8 cellular contexts compared by ENCODE assay signal in genomic region chr1:25800538-25801377, GRCh38. TPM values are rescaled to one million over a fixed set of nuclear protein-coding genes. Genes with fewer than 3 reads are reported as not detected.
DNase-seq lines count a peak whose midpoint lies in the region; ATAC-seq and TF ChIP-seq lines count a peak whose summit lies in the region.

No MANE protein-coding gene starts in this region.

- H3K4me3 ChIP-seq in AG04449 (ENCODE audit: low read depth, low read length) = peak overlapping the region; percentile 58
- H3K4me3 ChIP-seq in HUES64 (ENCODE audit: low read length) = peak overlapping the region; percentile 67
- H3K4me3 ChIP-seq in mononuclear cell (ENCODE audit: low read length) = peak overlapping the region; percentile 24

- H3K27me3 ChIP-seq in HUES64 (ENCODE audit: insufficient read depth, low read length) = peaks cover 5% of the 10 kb centered on the region; the same call in 1 of the 2 replicates
- H3K27me3 ChIP-seq in mononuclear cell (ENCODE audit: insufficient read depth, low read length) = no peaks in the 10 kb centered on the region

- H3K4me1 ChIP-seq in HUES64 (ENCODE audit: insufficient read depth, low read length) (peaks cover 18% of the 10 kb centered on the region), mononuclear cell (ENCODE audit: insufficient read depth, low read length) (peaks cover 53% of the 10 kb centered on the region)

- H3K36me3 Mint-ChIP-seq in central memory CD8-positive, alpha-beta T cell (ENCODE audit: insufficient read depth) = peaks cover 10% of the 10 kb centered on the region

- no peaks in the 10 kb centered on the region for H3K9me3 ChIP-seq in HUES64 (ENCODE audit: insufficient read depth, low read depth, low read length)
- no peaks in the 10 kb centered on the region for H3K9me3 ChIP-seq in mononuclear cell (ENCODE audit: low read depth, low read length)

- peaks cover 41% of the 10 kb centered on the region for H3K4me1 Mint-ChIP-seq in central memory CD8-positive, alpha-beta T cell

- H3K4me3 Mint-ChIP-seq in central memory CD8-positive, alpha-beta T cell = peak overlapping the region; percentile 72

- no peak for ATAC-seq in central memory CD8-positive, alpha-beta T cell (replicated peaks; ENCODE audit: extremely low read depth, poor library complexity, severe bottlenecking)
- ATAC-seq in HG03097 (IDR thresholded peaks at IDR 0.05; ENCODE audit: low FRiP score, unreplicated experiment) (no peak), HG03280 (IDR thresholded peaks at IDR 0.05; ENCODE audit: unreplicated experiment) (no peak)

- DNase-seq in AG04449 (ENCODE audit: low read depth, low spot score) = no peak
- no peak for DNase-seq in central memory CD8-positive, alpha-beta T cell (ENCODE audit: low spot score in 2 of 2)
- no peak for DNase-seq in 8988T
- DNase-seq in SK-N-DZ (ENCODE audit: low spot score) = no peak

- POLR2A ChIA-PET in AG04449 (lab: Yijun Ruan, JAX) = interaction anchor here (1.2 to 1.4 kb wide), 2 partner anchors 9 to 553 kb away, joined by 3 to 9 read pairs; partner anchors contain the start of gene RSRP1

- 53% methylated on average over 22 of the region's 22 CpGs for WGBS in HUES64

- peak overlapping the region; percentile 52 for H3K27ac Mint-ChIP-seq in central memory CD8-positive, alpha-beta T cell (ENCODE audit: low read depth)

- CTCF ChIA-PET in AG04449 (lab: Yijun Ruan, JAX) = interaction anchor here (0.6 to 24.7 kb wide), 5 partner anchors 10 to 281 kb away, joined by 3 to 468 read pairs (median 5); partner anchors contain the start of gene MAN1C1

- H3K27ac ChIP-seq in HUES64 (ENCODE audit: low read depth, low read length) = no peak overlapping the region

- no peaks in the 10 kb centered on the region for H3K27me3 Mint-ChIP-seq in central memory CD8-positive, alpha-beta T cell

- no peaks in the 10 kb centered on the region for H3K9me3 Mint-ChIP-seq in central memory CD8-positive, alpha-beta T cell

- peak overlapping the region; percentile 59; the same call in 1 of the 2 replicates for H3K9ac ChIP-seq in HUES64 (ENCODE audit: low read depth, low read length)

- TF ChIP-seq CTCF in AG04449 (IDR thresholded peaks at IDR 0.05; ENCODE audit: insufficient read depth, low read length, missing control alignments) = no peak

- H3K36me3 ChIP-seq in HUES64 (ENCODE audit: insufficient read depth, low read length) = peaks cover 10% of the 10 kb centered on the region

RNA-seq across cellular contexts. Expression of gene SELENON, which starts 0.8 kb away (rescaled TPM):
- 63.7 TPM for polyA plus RNA-seq in HUES64 (2013, experiment 1 of 2)
- 83.7 TPM for polyA plus RNA-seq in HUES64 (2013, experiment 2 of 2)
- 13.4 TPM for total RNA-seq in mononuclear cell
- polyA plus RNA-seq in SK-N-DZ (2014; cell fraction: cytosol; rRNA removed) = 25.5 and 29.9 TPM in 2 replicates
- 13.7 and 16.4 TPM in 2 replicates for polyA plus RNA-seq in SK-N-DZ (2014; cell fraction: nucleus; rRNA removed)

RNA-seq across cellular contexts. Expression of gene MTFR1L, which starts 19.0 kb away (rescaled TPM):
- 23.8 TPM for polyA plus RNA-seq in HUES64 (2013, experiment 1 of 2)
- 23.2 TPM for polyA plus RNA-seq in HUES64 (2013, experiment 2 of 2)
- 17.0 TPM for total RNA-seq in mononuclear cell
- 41.3 and 45.7 TPM in 2 replicates for polyA plus RNA-seq in SK-N-DZ (2014; cell fraction: cytosol; rRNA removed)
- polyA plus RNA-seq in SK-N-DZ (2014; cell fraction: nucleus; rRNA removed) = 53.0 and 70.9 TPM in 2 replicates

RNA-seq across cellular contexts. Expression of gene AUNIP, which starts 58.5 kb away (rescaled TPM):
- 14.7 TPM for polyA plus RNA-seq in HUES64 (2013, experiment 1 of 2)
- 17.8 TPM for polyA plus RNA-seq in HUES64 (2013, experiment 2 of 2)
- 0.94 TPM for total RNA-seq in mononuclear cell
- polyA plus RNA-seq in SK-N-DZ (2014; cell fraction: cytosol; rRNA removed) = 10.5 and 13.3 TPM in 2 replicates
- 5.6 and 7.3 TPM in 2 replicates for polyA plus RNA-seq in SK-N-DZ (2014; cell fraction: nucleus; rRNA removed)
